1 cellular context compared by ENCODE assay signal in the genomic region with DNA sequence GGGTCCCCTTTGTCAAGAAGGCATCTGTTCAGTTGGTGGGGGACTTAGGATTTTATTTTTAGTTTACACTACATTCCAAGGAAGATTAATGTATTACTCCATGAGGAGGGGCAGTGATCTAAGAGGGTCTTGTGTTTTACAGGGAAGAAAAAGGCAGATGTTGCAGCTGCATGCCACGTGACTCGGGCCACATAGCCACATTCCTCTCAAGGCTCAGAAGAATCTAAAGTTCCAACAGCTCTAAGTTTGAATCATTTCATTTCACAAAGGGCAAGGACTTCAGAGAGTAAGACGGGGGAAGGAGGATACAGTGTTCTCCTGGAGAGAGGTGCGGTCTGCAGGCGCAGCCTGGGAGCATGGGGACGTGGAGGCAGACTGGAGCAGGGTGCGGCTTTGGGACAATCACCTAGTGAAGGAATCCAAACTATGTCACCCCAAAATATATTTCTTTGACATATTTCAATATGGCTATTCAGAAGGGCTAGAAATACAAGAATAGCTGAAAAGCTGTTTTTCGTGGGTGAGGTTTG.
TF ChIP-seq lines count a peak whose summit lies in the region.

No MANE protein-coding gene starts in this region.

TF ChIP-seq in K562, 482 proteins besides CTCF, POLR2A, EP300 and RAD21:
- TF ChIP-seq CREB1 (IDR thresholded peaks at IDR 0.05) (no peak), CREB1 (CRISPR knock-in tag; IDR thresholded peaks at IDR 0.05) (0 out of 2 replicates have a peak, but pooled peaks have one; percentile 17), CXXC5 (CRISPR knock-in tag; IDR thresholded peaks at IDR 0.05) (0 out of 2 replicates have a peak, but pooled peaks have one; percentile 8)
- TF ChIP-seq, protein P1, sequence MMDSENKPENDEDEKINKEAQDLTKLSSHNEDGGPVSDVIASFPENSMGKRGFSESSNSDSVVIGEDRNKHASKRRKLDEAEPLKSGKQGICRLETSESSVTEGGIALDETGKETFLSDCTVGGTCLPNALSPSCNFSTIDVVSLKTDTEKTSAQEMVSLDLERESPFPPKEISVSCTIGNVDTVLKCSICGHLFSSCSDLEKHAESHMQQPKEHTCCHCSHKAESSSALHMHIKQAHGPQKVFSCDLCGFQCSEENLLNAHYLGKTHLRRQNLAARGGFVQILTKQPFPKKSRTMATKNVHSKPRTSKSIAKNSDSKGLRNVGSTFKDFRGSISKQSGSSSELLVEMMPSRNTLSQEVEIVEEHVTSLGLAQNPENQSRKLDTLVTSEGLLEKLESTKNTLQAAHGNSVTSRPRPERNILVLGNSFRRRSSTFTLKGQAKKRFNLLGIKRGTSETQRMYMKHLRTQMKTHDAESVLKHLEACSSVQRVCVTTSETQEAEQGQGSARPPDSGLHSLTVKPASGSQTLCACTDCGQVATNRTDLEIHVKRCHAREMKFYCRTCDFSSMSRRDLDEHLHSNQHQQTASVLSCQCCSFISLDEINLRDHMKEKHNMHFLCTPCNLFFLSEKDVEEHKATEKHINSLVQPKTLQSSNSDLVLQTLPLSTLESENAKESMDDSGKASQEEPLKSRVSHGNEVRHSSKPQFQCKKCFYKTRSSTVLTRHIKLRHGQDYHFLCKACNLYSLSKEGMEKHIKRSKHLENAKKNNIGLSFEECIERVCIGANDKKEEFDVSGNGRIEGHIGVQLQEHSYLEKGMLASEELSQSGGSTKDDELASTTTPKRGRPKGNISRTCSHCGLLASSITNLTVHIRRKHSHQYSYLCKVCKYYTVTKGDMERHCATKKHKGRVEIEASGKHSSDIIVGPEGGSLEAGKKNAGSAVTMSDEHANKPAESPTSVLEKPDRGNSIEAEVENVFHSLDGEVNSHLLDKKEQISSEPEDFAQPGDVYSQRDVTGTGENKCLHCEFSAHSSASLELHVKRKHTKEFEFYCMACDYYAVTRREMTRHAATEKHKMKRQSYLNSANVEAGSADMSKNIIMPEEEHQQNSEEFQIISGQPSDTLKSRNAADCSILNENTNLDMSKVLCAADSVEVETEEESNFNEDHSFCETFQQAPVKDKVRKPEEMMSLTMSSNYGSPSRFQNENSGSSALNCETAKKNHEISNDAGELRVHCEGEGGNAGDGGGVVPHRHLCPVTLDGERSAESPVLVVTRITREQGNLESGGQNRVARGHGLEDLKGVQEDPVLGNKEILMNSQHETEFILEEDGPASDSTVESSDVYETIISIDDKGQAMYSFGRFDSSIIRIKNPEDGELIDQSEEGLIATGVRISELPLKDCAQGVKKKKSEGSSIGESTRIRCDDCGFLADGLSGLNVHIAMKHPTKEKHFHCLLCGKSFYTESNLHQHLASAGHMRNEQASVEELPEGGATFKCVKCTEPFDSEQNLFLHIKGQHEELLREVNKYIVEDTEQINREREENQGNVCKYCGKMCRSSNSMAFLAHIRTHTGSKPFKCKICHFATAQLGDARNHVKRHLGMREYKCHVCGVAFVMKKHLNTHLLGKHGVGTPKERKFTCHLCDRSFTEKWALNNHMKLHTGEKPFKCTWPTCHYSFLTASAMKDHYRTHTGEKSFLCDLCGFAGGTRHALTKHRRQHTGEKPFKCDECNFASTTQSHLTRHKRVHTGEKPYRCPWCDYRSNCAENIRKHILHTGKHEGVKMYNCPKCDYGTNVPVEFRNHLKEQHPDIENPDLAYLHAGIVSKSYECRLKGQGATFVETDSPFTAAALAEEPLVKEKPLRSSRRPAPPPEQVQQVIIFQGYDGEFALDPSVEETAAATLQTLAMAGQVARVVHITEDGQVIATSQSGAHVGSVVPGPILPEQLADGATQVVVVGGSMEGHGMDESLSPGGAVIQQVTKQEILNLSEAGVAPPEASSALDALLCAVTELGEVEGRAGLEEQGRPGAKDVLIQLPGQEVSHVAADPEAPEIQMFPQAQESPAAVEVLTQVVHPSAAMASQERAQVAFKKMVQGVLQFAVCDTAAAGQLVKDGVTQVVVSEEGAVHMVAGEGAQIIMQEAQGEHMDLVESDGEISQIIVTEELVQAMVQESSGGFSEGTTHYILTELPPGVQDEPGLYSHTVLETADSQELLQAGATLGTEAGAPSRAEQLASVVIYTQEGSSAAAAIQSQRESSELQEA (IDR thresholded peaks at IDR 0.05; ENCODE audit: low read depth) = no peak
